In genomic region chr5:180496806-180497205, GRCh38 we compare ENCODE assay signal across 7 cellular contexts. TPM values are rescaled to one million over a fixed set of nuclear protein-coding genes. Genes with fewer than 3 reads are reported as not detected.
DNase-seq lines count a peak whose midpoint lies in the region; ATAC-seq, FAIRE-seq and TF ChIP-seq lines count a peak whose summit lies in the region.
"Not testable (repeated sequence)": the region's sequence is repeated elsewhere in the genome, so short reads cannot be mapped to it uniquely, and the experiment has no call there.

No MANE protein-coding gene starts in this region.

- H3K4me3 ChIP-seq in DND-41 (ENCODE audit: low read depth in 1 of 2, low read length in 2 of 2); SK-N-SH (ENCODE audit: low read depth in 2 of 2, low read length in 1 of 2); neural progenitor cell: not testable (repeated sequence)
- H3K4me3 ChIP-seq in Loucy (ENCODE audit: low read length, poor library complexity, severe bottlenecking): peak overlapping the region; percentile 82
- H3K4me3 ChIP-seq in endodermal cell (ENCODE audit: low read length): peak overlapping the region; percentile 92
- peak overlapping the region in 2 of 3 experiments; percentile 69 to 70 for H3K4me3 ChIP-seq in keratinocyte (ENCODE audit: control insufficient read depth in 2 of 3, extremely low read depth in 1 of 3, insufficient read depth in 2 of 3, low read depth in 1 of 3, low read length in 3 of 3)

- H3K4me3 Mint-ChIP-seq in activated T-helper 17 cell treated with anti-CD3 and anti-CD28 coated beads, Interleukin-2, amount 50 U/mL, for 72 hours: peak overlapping the region; percentile 90
- not testable (repeated sequence) for H3K4me3 Mint-ChIP-seq in endodermal cell, neural progenitor cell

- peaks cover 26% of the 10 kb centered on the region for H3K36me3 Mint-ChIP-seq in activated T-helper 17 cell treated with anti-CD3 and anti-CD28 coated beads, Interleukin-2, amount 50 U/mL, for 72 hours (ENCODE audit: low read depth)
- H3K36me3 Mint-ChIP-seq in endodermal cell (ENCODE audit: low read depth) (peaks cover 39% of the 10 kb centered on the region), neural progenitor cell (peaks cover 36% of the 10 kb centered on the region)

- TF ChIP-seq EP300 in SK-N-SH (IDR thresholded peaks at IDR 0.05; ENCODE audit: borderline replicate concordance in 1 of 2, low read depth in 1 of 2, low read length in 1 of 2): not testable (repeated sequence)

- H4K20me1 ChIP-seq in DND-41 (ENCODE audit: insufficient read depth, low read length): peaks cover 67% of the 10 kb centered on the region
- peaks cover 41% of the 10 kb centered on the region for H4K20me1 ChIP-seq in Loucy (ENCODE audit: insufficient read depth, low read length, poor library complexity, severe bottlenecking)
- H4K20me1 ChIP-seq in SK-N-SH (ENCODE audit: insufficient read depth): peaks cover 67% of the 10 kb centered on the region
- not testable (repeated sequence) for H4K20me1 ChIP-seq in keratinocyte (ENCODE audit: control insufficient read depth, extremely low read depth, insufficient read depth, low read length)
- peaks cover 70% of the 10 kb centered on the region for H4K20me1 ChIP-seq in neural progenitor cell (ENCODE audit: low read depth)

- H3K9me3 Mint-ChIP-seq in activated T-helper 17 cell treated with anti-CD3 and anti-CD28 coated beads, Interleukin-2, amount 50 U/mL, for 72 hours; endodermal cell: not testable (repeated sequence)
- peaks cover 16% of the 10 kb centered on the region for H3K9me3 Mint-ChIP-seq in neural progenitor cell

- TF ChIP-seq RAD21 in SK-N-SH (IDR thresholded peaks at IDR 0.05; ENCODE audit: low read length): not testable (repeated sequence)

- H3F3A ChIP-seq in Loucy (ENCODE audit: low read depth); SK-N-SH (replicated peaks; ENCODE audit: insufficient read depth); neural progenitor cell (ENCODE audit: low read depth): not testable (repeated sequence)

- H3K27me3 ChIP-seq in DND-41 (ENCODE audit: insufficient read depth, low read length, poor library complexity); Loucy (ENCODE audit: insufficient read depth, low read length, poor library complexity, severe bottlenecking); SK-N-SH (ENCODE audit: insufficient read depth); endodermal cell (ENCODE audit: control insufficient read depth, insufficient read depth, low read length, poor library complexity, severe bottlenecking); keratinocyte (ENCODE audit: control insufficient read depth, extremely low read depth, insufficient read depth, low read length); neural progenitor cell: not testable (repeated sequence)

- not testable (repeated sequence) for H3K27ac ChIP-seq in DND-41 (ENCODE audit: low read length); SK-N-SH (ENCODE audit: low read depth in 2 of 2, low read length in 1 of 2); endodermal cell (ENCODE audit: low read depth, low read length); neural progenitor cell
- H3K27ac ChIP-seq in keratinocyte (ENCODE audit: control insufficient read depth, insufficient read depth, low read length): peak overlapping the region; percentile 73

- peaks cover 60% of the 10 kb centered on the region for H3K36me3 ChIP-seq in DND-41 (ENCODE audit: insufficient read depth, low read length)
- H3K36me3 ChIP-seq in Loucy (ENCODE audit: insufficient read depth, low read length); keratinocyte (ENCODE audit: control insufficient read depth in 2 of 2, extremely low read depth in 1 of 2, insufficient read depth in 2 of 2, low read length in 2 of 2); neural progenitor cell: not testable (repeated sequence)
- H3K36me3 ChIP-seq in SK-N-SH (replicated peaks in 1 of 2; ENCODE audit: control insufficient read depth in 1 of 2, insufficient read depth in 2 of 2, low read length in 1 of 2): peaks cover 2 to 12% of the 10 kb centered on the region in 2 experiments
- H3K36me3 ChIP-seq in endodermal cell (ENCODE audit: control insufficient read depth, insufficient read depth, low read length): peaks cover 25% of the 10 kb centered on the region

- dilution Hi-C loops in keratinocyte (cut with MboI; ENCODE audit: extremely low pct_ligation_motif_present, low sequenced_read_pairs): not testable (repeated sequence)

- POLR2A ChIA-PET in SK-N-SH (lab: Yijun Ruan, JAX): not testable (repeated sequence)

- DNase-seq in DND-41; SK-N-SH; endodermal cell; keratinocyte (ENCODE audit: low read depth, low spot score); neural progenitor cell (ENCODE audit: low spot score): not testable (repeated sequence)

- H3K79me2 ChIP-seq in DND-41 (ENCODE audit: insufficient read depth, low read length) (peaks cover 91% of the 10 kb centered on the region), Loucy (ENCODE audit: insufficient read depth, low read length) (peaks cover 78% of the 10 kb centered on the region), SK-N-SH (ENCODE audit: insufficient read depth) (peaks cover 76% of the 10 kb centered on the region), keratinocyte (ENCODE audit: control insufficient read depth, insufficient read depth, low read length) (peaks cover 71% of the 10 kb centered on the region), neural progenitor cell (ENCODE audit: low read depth) (peaks cover 82% of the 10 kb centered on the region)

- H2AFZ ChIP-seq in DND-41 (ENCODE audit: low read depth, low read length); Loucy (ENCODE audit: low read length); SK-N-SH (ENCODE audit: low read depth); keratinocyte (ENCODE audit: control insufficient read depth, low read length); neural progenitor cell (replicated peaks): not testable (repeated sequence)

- H3K4me1 ChIP-seq in DND-41 (ENCODE audit: insufficient read depth, low read length) (peaks cover 38% of the 10 kb centered on the region), Loucy (ENCODE audit: insufficient read depth, low read length, poor library complexity, severe bottlenecking) (peaks cover 20% of the 10 kb centered on the region), keratinocyte (ENCODE audit: control insufficient read depth, extremely low read depth, insufficient read depth, low read length) (peaks cover 25% of the 10 kb centered on the region), neural progenitor cell (peaks cover 17% of the 10 kb centered on the region)
- H3K4me1 ChIP-seq in SK-N-SH (ENCODE audit: control insufficient read depth in 1 of 2, insufficient read depth in 2 of 2, low read depth in 1 of 2, low read length in 1 of 2); endodermal cell (ENCODE audit: control insufficient read depth, insufficient read depth, low read length): not testable (repeated sequence)

- FAIRE-seq in keratinocyte (lab: Jason Lieb, UNC): not testable (repeated sequence)

- not testable (repeated sequence) for H3K27me3 Mint-ChIP-seq in activated T-helper 17 cell treated with anti-CD3 and anti-CD28 coated beads, Interleukin-2, amount 50 U/mL, for 72 hours; endodermal cell (ENCODE audit: insufficient read depth); neural progenitor cell (ENCODE audit: insufficient read depth, low read depth)

- H3K9me2 ChIP-seq in Loucy (replicated peaks; ENCODE audit: low read depth, low read length); SK-N-SH: not testable (repeated sequence)

- peak overlapping the region; percentile 94 for H3K4me2 ChIP-seq in DND-41 (ENCODE audit: insufficient read depth, low read length)
- peak overlapping the region; percentile 88 for H3K4me2 ChIP-seq in Loucy (ENCODE audit: low read depth, low read length, poor library complexity, severe bottlenecking)
- peak overlapping the region; percentile 92; the same call in 1 of the 2 replicates for H3K4me2 ChIP-seq in SK-N-SH
- H3K4me2 ChIP-seq in keratinocyte (ENCODE audit: control insufficient read depth, extremely low read depth, insufficient read depth, low read depth, low read length): peak overlapping the region; percentile 84
- H3K4me2 ChIP-seq in neural progenitor cell: peak overlapping the region; percentile 96

- peaks cover 23% of the 10 kb centered on the region for H3K4me1 Mint-ChIP-seq in activated T-helper 17 cell treated with anti-CD3 and anti-CD28 coated beads, Interleukin-2, amount 50 U/mL, for 72 hours
- peaks cover 27% of the 10 kb centered on the region for H3K4me1 Mint-ChIP-seq in endodermal cell
- peaks cover 21% of the 10 kb centered on the region for H3K4me1 Mint-ChIP-seq in neural progenitor cell

- not testable (repeated sequence) for H3K9me3 ChIP-seq in DND-41 (ENCODE audit: insufficient read depth, low read length, severe bottlenecking); Loucy (ENCODE audit: insufficient read depth, low read depth, low read length); SK-N-SH; endodermal cell (ENCODE audit: control insufficient read depth, low read length); keratinocyte (ENCODE audit: control insufficient read depth, low read depth, low read length); neural progenitor cell (ENCODE audit: low read depth)

- H3K27ac Mint-ChIP-seq in activated T-helper 17 cell treated with anti-CD3 and anti-CD28 coated beads, Interleukin-2, amount 50 U/mL, for 72 hours; endodermal cell; neural progenitor cell: not testable (repeated sequence)

- not testable (repeated sequence) for TF ChIP-seq CTCF in DND-41 (IDR thresholded peaks at IDR 0.05; ENCODE audit: borderline replicate concordance, extremely low read depth, low read length, poor library complexity, severe bottlenecking); Loucy (conservative IDR thresholded peaks at IDR 0.05; ENCODE audit: low read length); SK-N-SH (IDR thresholded peaks at IDR 0.05); endodermal cell (conservative IDR thresholded peaks at IDR 0.05); keratinocyte (optimal IDR thresholded peaks at IDR 0.05 in 1 of 3, IDR thresholded peaks at IDR 0.05 in 1 of 3, conservative IDR thresholded peaks at IDR 0.05 in 1 of 3; ENCODE audit: extremely low read depth in 1 of 3, insufficient read depth in 2 of 3, low read length in 3 of 3); neural progenitor cell (IDR thresholded peaks at IDR 0.05)

- CTCF ChIA-PET in SK-N-SH (lab: Yijun Ruan, JAX): interaction anchor here (0.6 to 1.0 kb wide), 2 partner anchors 288 to 312 kb away, joined by 3 to 5 read pairs; partner anchors contain the start of gene RASGEF1C

- not testable (repeated sequence) for ATAC-seq in DND-41 (ENCODE audit: insufficient read depth, low read depth); activated T-helper 17 cell treated with anti-CD3 and anti-CD28 coated beads, Interleukin-2, amount 50 U/mL, for 72 hours (replicated peaks)

- H3K9me1 ChIP-seq in keratinocyte (ENCODE audit: control insufficient read depth, extremely low read depth, insufficient read depth, low read length): not testable (repeated sequence)

- 92% methylated on average over 9 of the region's 9 CpGs for WGBS in SK-N-SH (ENCODE audit: low lambda C conversion rate)
- WGBS in endodermal cell (ENCODE audit: insufficient coverage in 1 of 2, insufficient read length in 1 of 2), 2 experiments: 96 to 98% methylated on average over 9 of the region's 9 CpGs

- H3K9ac ChIP-seq in DND-41 (ENCODE audit: low read depth, low read length); SK-N-SH; neural progenitor cell: not testable (repeated sequence)
- H3K9ac ChIP-seq in Loucy (ENCODE audit: low read depth, low read length, poor library complexity, severe bottlenecking) (peak overlapping the region; percentile 76), endodermal cell (ENCODE audit: extremely low read depth, low read length, poor library complexity, severe bottlenecking) (peak overlapping the region; percentile 87), keratinocyte (ENCODE audit: control insufficient read depth, extremely low read depth, insufficient read depth, low read length) (peak overlapping the region; percentile 88)

RNA-seq across cellular contexts. Expression of gene CNOT6, which starts 2.6 kb away (rescaled TPM):
- 9.3 and 17.1 TPM in 2 replicates for polyA plus RNA-seq in SK-N-SH (2012; rRNA removed)
- 13.3 TPM in 2 replicates for polyA plus RNA-seq in SK-N-SH (2012; cell fraction: cytosol; rRNA removed)
- polyA plus RNA-seq in SK-N-SH (2012; cell fraction: nucleus; rRNA removed): 15.5 and 18.8 TPM in 2 replicates
- total RNA-seq in activated T-helper 17 cell treated with anti-CD3 and anti-CD28 coated beads, Interleukin-2, amount 50 U/mL, for 72 hours: 10 to 100 TPM; 23.9 to 38.7 TPM
- total RNA-seq in endodermal cell: 10 to 100 TPM; 40.4 to 42.9 TPM
- polyA plus RNA-seq in endodermal cell (2013, experiment 1 of 2): 43.1 TPM
- polyA plus RNA-seq in endodermal cell (2013, experiment 2 of 2): 44.9 TPM
- 15.6 to 29.7 TPM (median 19.4 TPM) in 3 replicates for polyA plus RNA-seq in keratinocyte
- polyA plus RNA-seq in keratinocyte (2011; ENCODE audit: low read depth): 31.6 TPM
- 15.5 and 28.5 TPM in 2 replicates for polyA plus RNA-seq in keratinocyte (2011; cell fraction: cytosol; rRNA removed)
- polyA plus RNA-seq in keratinocyte (2011; cell fraction: nucleus; rRNA removed): 13.1 and 19.1 TPM in 2 replicates
- 15.2 and 23.1 TPM in 2 replicates for polyA plus RNA-seq in keratinocyte (2012; ENCODE audit: low replicate concordance)
- polyA minus RNA-seq in keratinocyte: 14.5 to 37.2 TPM (median 15.3 TPM) in 3 replicates
- 15.2 TPM for polyA minus RNA-seq in keratinocyte (2011; cell fraction: cytosol; rRNA and poly(A)+ RNA removed)
- 11.9 and 26.8 TPM in 2 replicates for polyA minus RNA-seq in keratinocyte (2011; cell fraction: nucleus; rRNA and poly(A)+ RNA removed)
- total RNA-seq in neural progenitor cell (ENCODE audit: low replicate concordance): 28.6 and 38.5 TPM in 2 replicates
